In the genomic region with DNA sequence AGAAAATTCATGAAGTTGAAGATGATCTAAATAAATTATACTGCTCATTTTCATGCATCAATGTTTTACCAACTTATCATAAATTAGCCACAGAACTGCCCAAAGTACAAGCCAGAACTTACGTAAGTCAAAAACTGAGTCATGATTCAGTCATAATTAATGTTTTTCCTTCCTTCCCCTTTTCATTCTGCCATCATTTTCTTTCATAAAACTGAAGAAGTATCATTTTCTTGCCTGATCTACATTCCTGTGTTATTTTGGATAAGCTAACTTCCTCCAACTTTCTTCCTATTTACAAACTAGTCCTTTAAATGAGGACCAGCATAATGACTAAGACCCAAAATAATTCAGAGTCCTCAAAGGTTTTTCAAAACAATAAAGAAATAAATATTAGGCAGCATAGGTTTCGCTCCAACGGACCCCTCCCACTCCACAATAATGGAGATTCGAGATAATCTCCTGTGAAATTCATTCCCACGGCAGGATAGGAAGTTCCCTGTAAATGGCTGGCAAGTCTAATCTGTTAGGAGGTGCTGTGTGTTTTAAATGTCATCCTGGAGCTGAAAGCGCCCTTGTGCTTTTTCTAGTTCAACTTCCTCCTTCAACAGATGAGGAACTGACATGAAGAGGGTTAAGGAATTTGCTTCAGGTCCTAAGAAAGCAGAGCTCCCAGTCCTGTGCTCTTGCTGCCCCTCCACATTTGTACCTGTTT, we compare ENCODE assay signal across 9 cellular contexts.
DNase-seq lines count a peak whose midpoint lies in the region; ATAC-seq and TF ChIP-seq lines count a peak whose summit lies in the region.
"Had no signal": no experiment of that assay in that cellular context is flagged by ENCODE, and none has a peak within 500 bp of the region (broad histone marks: within the 10 kb centered on the region; RNA-seq: fewer than 3 reads in every experiment).

No MANE protein-coding gene starts in this region.

- H3K4me1 ChIP-seq in colonic mucosa = no peaks in the 10 kb centered on the region

- no peak overlapping the region for H3K4me3 ChIP-seq in colonic mucosa

- H3K9me3 ChIP-seq in colonic mucosa = no peaks in the 10 kb centered on the region

- peak overlapping the region; percentile 12 for H3K27ac ChIP-seq in colonic mucosa

- TF ChIP-seq CTCF in colonic mucosa (IDR thresholded peaks at IDR 0.05) (no peak), GM20000 (IDR thresholded peaks at IDR 0.05; ENCODE audit: extremely low read depth, missing control alignments) (no peak)

- intact Hi-C loops in colonic mucosa (cut with DNase I) = no loop called here

- DNase-seq in AG08395 (ENCODE audit: low spot score) = peak; percentile 9
- peak; percentile 36 to 65 for DNase-seq in NOMO-1 (lab: John Stamatoyannopoulos, UW; ENCODE audit: unreplicated experiment in 2 of 2)
- DNase-seq in colonic mucosa = no peak
- DNase-seq in medulla oblongata (ENCODE audit: extremely low spot score) = peak; percentile 75
- DNase-seq in GM20000 (ENCODE audit: low spot score) = no peak
- DNase-seq in stimulated activated naive CD4-positive, alpha-beta T cell (lab: John Stamatoyannopoulos, UW) = no peak
- no peak for DNase-seq in RKO (ENCODE audit: low spot score)
- DNase-seq: CD8-positive, alpha-beta T cell had no signal

- ATAC-seq in GM21737 (IDR thresholded peaks at IDR 0.05; ENCODE audit: unreplicated experiment) = no peak
- ATAC-seq: CD8-positive, alpha-beta T cell had no signal

- no peak overlapping the region for H3K9ac ChIP-seq in colonic mucosa (ENCODE audit: low read depth in 2 of 2, low read length in 2 of 2)

- no peaks in the 10 kb centered on the region for H3K36me3 ChIP-seq in colonic mucosa

- no peaks in the 10 kb centered on the region for H3K27me3 ChIP-seq in colonic mucosa

Comparison
In these comparisons a context has a peak if more than half of its experiments do, and no peak if none do; other contexts are left out.
1. DNase-seq: peak in AG08395 (single experiment), NOMO-1 (2 of 2) and medulla oblongata (single experiment); none in colonic mucosa (single experiment), GM20000 (single experiment), stimulated activated naive CD4-positive, alpha-beta T cell (0 of 6) and RKO (single experiment).